ENCODE assay signal across 23 cellular contexts in the genomic region with DNA sequence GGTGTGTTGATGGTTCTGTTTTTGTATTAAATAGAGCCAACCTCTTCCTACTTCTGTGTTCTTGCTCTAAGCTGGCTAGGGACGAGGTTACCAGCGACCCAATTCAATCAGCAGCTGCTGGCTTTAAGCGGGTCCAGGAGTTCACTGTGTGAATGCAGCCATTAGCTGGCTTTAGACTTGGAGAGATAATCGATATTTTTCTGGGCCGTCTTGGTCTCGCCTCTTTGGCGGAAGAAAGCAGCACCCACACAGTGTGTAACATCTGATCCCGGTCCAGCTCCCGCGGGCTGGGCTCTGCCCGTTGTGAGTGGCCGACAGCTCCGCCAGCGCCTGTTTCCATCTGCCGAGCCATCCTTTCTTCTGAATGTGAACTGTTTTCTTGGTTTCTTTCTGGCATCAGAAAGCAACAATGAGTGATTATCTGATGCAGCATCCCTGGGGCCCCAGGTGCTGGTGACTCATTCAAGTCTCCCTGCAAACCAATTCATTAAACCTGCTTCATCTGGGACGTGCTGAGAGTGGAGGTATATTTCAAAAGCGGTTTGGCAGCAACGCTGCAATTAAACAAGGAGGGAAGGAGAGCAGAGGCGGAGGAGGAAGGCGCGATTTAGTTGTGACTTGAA.
DNase-seq lines count a peak whose midpoint lies in the region; ATAC-seq and TF ChIP-seq lines count a peak whose summit lies in the region.
"Had no signal": no experiment of that assay in that cellular context is flagged by ENCODE, and none has a peak within 500 bp of the region (broad histone marks: within the 10 kb centered on the region; RNA-seq: fewer than 3 reads in every experiment).

No MANE protein-coding gene starts in this region.

- no peaks in the 10 kb centered on the region for H3K79me2 ChIP-seq in DND-41 (ENCODE audit: insufficient read depth, low read length)

- H3K27ac Mint-ChIP-seq in osteocyte (ENCODE audit: unreplicated experiment): no peak overlapping the region
- H3K27ac Mint-ChIP-seq in activated CD8-positive, alpha-beta T cell treated with anti-CD3 and anti-CD28 coated beads for 36 hours: no peak overlapping the region
- H3K27ac Mint-ChIP-seq: activated T-helper 17 cell treated with anti-CD3 and anti-CD28 coated beads, Interleukin-2, amount 50 U/mL, for 72 hours; CD14-positive monocyte had no signal

- TF ChIP-seq CTCF in DND-41 (IDR thresholded peaks at IDR 0.05; ENCODE audit: borderline replicate concordance, extremely low read depth, low read length, poor library complexity, severe bottlenecking) (no peak), osteocyte (IDR thresholded peaks at IDR 0.05) (no peak)
- no peak for TF ChIP-seq CTCF in activated CD8-positive, alpha-beta T cell treated with anti-CD3 and anti-CD28 coated beads for 36 hours (IDR thresholded peaks at IDR 0.05)

- no peak overlapping the region for H3K4me3 Mint-ChIP-seq in osteocyte (ENCODE audit: unreplicated experiment)
- no peak overlapping the region for H3K4me3 Mint-ChIP-seq in activated CD8-positive, alpha-beta T cell treated with anti-CD3 and anti-CD28 coated beads for 36 hours
- H3K4me3 Mint-ChIP-seq: activated T-helper 17 cell treated with anti-CD3 and anti-CD28 coated beads, Interleukin-2, amount 50 U/mL, for 72 hours; CD14-positive monocyte had no signal

- no peaks in the 10 kb centered on the region for H3K36me3 ChIP-seq in DND-41 (ENCODE audit: insufficient read depth, low read length)
- H3K36me3 ChIP-seq: neutrophil, SJCRH30, tibial nerve had no signal

- CTCF ChIA-PET in activated CD8-positive, alpha-beta T cell treated with anti-CD3 and anti-CD28 coated beads for 36 hours (lab: Charles Lee): no interaction called here

- peaks cover 3% of the 10 kb centered on the region for H3K9me3 Mint-ChIP-seq in osteocyte (ENCODE audit: unreplicated experiment)
- H3K9me3 Mint-ChIP-seq in activated CD8-positive, alpha-beta T cell treated with anti-CD3 and anti-CD28 coated beads for 36 hours: no peaks in the 10 kb centered on the region
- H3K9me3 Mint-ChIP-seq: activated T-helper 17 cell treated with anti-CD3 and anti-CD28 coated beads, Interleukin-2, amount 50 U/mL, for 72 hours had no signal

- POLR2A ChIA-PET in activated CD8-positive, alpha-beta T cell treated with anti-CD3 and anti-CD28 coated beads for 36 hours (lab: Charles Lee): no interaction called here

- H3K36me3 Mint-ChIP-seq in osteocyte (ENCODE audit: unreplicated experiment): no peaks in the 10 kb centered on the region
- no peaks in the 10 kb centered on the region for H3K36me3 Mint-ChIP-seq in activated CD8-positive, alpha-beta T cell treated with anti-CD3 and anti-CD28 coated beads for 36 hours (ENCODE audit: low read depth)
- H3K36me3 Mint-ChIP-seq: CD14-positive monocyte had no signal

- H3K4me1 Mint-ChIP-seq in osteocyte (ENCODE audit: unreplicated experiment): no peaks in the 10 kb centered on the region
- no peaks in the 10 kb centered on the region for H3K4me1 Mint-ChIP-seq in activated CD8-positive, alpha-beta T cell treated with anti-CD3 and anti-CD28 coated beads for 36 hours (ENCODE audit: low read depth)
- H3K4me1 Mint-ChIP-seq: activated T-helper 17 cell treated with anti-CD3 and anti-CD28 coated beads, Interleukin-2, amount 50 U/mL, for 72 hours; CD14-positive monocyte had no signal

- ATAC-seq in DND-41 (ENCODE audit: insufficient read depth, low read depth) (peak; percentile 50), GM19324 (IDR thresholded peaks at IDR 0.05; ENCODE audit: low FRiP score, unreplicated experiment) (no peak)
- ATAC-seq in activated CD8-positive, alpha-beta T cell treated with anti-CD3 and anti-CD28 coated beads for 36 hours: no peak
- ATAC-seq: activated T-helper 17 cell treated with anti-CD3 and anti-CD28 coated beads, Interleukin-2, amount 50 U/mL, for 72 hours; left colon; sciatic nerve had no signal

- H2AFZ ChIP-seq in DND-41 (ENCODE audit: low read depth, low read length): no peak overlapping the region

- H3K4me3 ChIP-seq in DND-41 (ENCODE audit: low read depth in 1 of 2, low read length in 2 of 2): no peak overlapping the region
- H3K4me3 ChIP-seq: SJCRH30, tibial nerve had no signal

- H4K20me1 ChIP-seq in DND-41 (ENCODE audit: insufficient read depth, low read length): no peaks in the 10 kb centered on the region

- intact Hi-C loops in activated CD8-positive, alpha-beta T cell treated with anti-CD3 and anti-CD28 coated beads for 36 hours (cut with micrococcal nuclease): no loop called here

- peaks cover 26% of the 10 kb centered on the region for H3K4me1 ChIP-seq in DND-41 (ENCODE audit: insufficient read depth, low read length)
- H3K4me1 ChIP-seq: SJCRH30, tibial nerve had no signal

- no peaks in the 10 kb centered on the region for H3K27me3 ChIP-seq in DND-41 (ENCODE audit: insufficient read depth, low read length, poor library complexity)
- H3K27me3 ChIP-seq: neutrophil, SJCRH30, tibial nerve had no signal

- no peak overlapping the region for H3K4me2 ChIP-seq in DND-41 (ENCODE audit: insufficient read depth, low read length)

- no peak overlapping the region for H3K9ac ChIP-seq in DND-41 (ENCODE audit: low read depth, low read length)

- DNase-seq in DND-41: peak; percentile 48
- DNase-seq in NCI-H748 treated with DMSO at 0.1 percent for 48 hours (lab: John Stamatoyannopoulos, UW): peak; percentile 66
- peak; percentile 91 for DNase-seq in epithelial cell of prostate (ENCODE audit: low read depth, low spot score)
- DNase-seq in osteocyte (ENCODE audit: extremely low spot score, unreplicated experiment): peak; percentile 69
- no peak for DNase-seq in activated CD8-positive, alpha-beta memory T cell treated with anti-CD3 and anti-CD28 coated beads, Interleukin-2, amount 50 U/mL, for 4 hours
- DNase-seq in H4 (ENCODE audit: low spot score): no peak
- no peak for DNase-seq in activated CD8-positive, alpha-beta T cell treated with anti-CD3 and anti-CD28 coated beads for 36 hours
- DNase-seq: ACHN; activated CD4-positive, CD25-positive, alpha-beta regulatory T cell; central memory CD4-positive, alpha-beta T cell; DMS 273 treated with DMSO at 0.1 percent for 48 hours; foreskin melanocyte; left colon; NCI-H1417; NCI-H446 treated with DMSO at 0.1 percent for 48 hours; SJCRH30; stimulated activated naive CD4-positive, alpha-beta T cell treated with Interleukin-2 at 50 U/mL for 16 hours had no signal

- H3K9me3 ChIP-seq in DND-41 (ENCODE audit: insufficient read depth, low read length, severe bottlenecking): no peaks in the 10 kb centered on the region
- H3K9me3 ChIP-seq: neutrophil, SJCRH30 had no signal

- peaks cover 2% of the 10 kb centered on the region for H3K27me3 Mint-ChIP-seq in osteocyte (ENCODE audit: unreplicated experiment)
- H3K27me3 Mint-ChIP-seq in activated CD8-positive, alpha-beta T cell treated with anti-CD3 and anti-CD28 coated beads for 36 hours: peaks cover 16% of the 10 kb centered on the region

- no peak overlapping the region for H3K27ac ChIP-seq in DND-41 (ENCODE audit: low read length)
- H3K27ac ChIP-seq in epithelial cell of prostate: peak overlapping the region; percentile 76
- H3K27ac ChIP-seq: neutrophil, SJCRH30, tibial nerve had no signal

Comparison
In these comparisons a context has a peak if more than half of its experiments do, and no peak if none do; other contexts are left out.
1. DNase-seq: peak in DND-41 (single experiment), NCI-H748 treated with DMSO at 0.1 percent for 48 hours (single experiment), epithelial cell of prostate (single experiment) and osteocyte (single experiment); none in activated CD8-positive, alpha-beta memory T cell treated with anti-CD3 and anti-CD28 coated beads, Interleukin-2, amount 50 U/mL, for 4 hours (single experiment), H4 (single experiment) and activated CD8-positive, alpha-beta T cell treated with anti-CD3 and anti-CD28 coated beads for 36 hours (single experiment).